7 cellular contexts compared by ENCODE assay signal in the genomic region with DNA sequence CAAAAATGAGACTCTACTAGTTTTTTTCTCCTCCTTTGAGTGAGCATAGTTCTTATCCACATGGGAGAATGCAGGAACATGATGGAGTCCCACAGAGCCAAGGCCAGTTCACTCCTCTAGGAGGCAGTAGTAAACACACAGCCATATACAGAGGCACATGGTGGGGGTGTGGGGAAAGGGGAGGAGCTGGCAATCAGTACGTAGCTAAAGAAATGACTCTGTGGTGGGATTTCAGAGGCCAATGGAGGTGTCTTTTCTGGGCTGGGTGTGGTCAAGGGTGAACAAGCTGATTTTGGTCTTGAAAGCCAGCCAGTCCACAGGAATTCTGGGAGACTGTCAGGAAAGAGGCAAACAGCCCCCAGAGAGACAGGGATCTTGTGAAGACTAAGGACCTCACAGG. TPM values are rescaled to one million over a fixed set of nuclear protein-coding genes. Genes with fewer than 3 reads are reported as not detected.
DNase-seq lines count a peak whose midpoint lies in the region; ATAC-seq, FAIRE-seq and TF ChIP-seq lines count a peak whose summit lies in the region.

No MANE protein-coding gene starts in this region.

- DNase-seq in HTR-8/SVneo (ENCODE audit: insufficient read length, low spot score) = peak; percentile 62
- peak; percentile 72 for DNase-seq in SK-N-SH
- DNase-seq in activated naive CD4-positive, alpha-beta T cell treated with anti-CD3 and anti-CD28 coated beads, Interleukin-2, amount 50 U/mL, for 72 hours (ENCODE audit: low spot score in 2 of 2) = peak; percentile 59 to 66
- peak; percentile 92 for DNase-seq in islet precursor cell
- peak; percentile 40 to 52 for DNase-seq in stimulated activated CD8-positive, alpha-beta memory T cell treated with anti-CD3 and anti-CD28 coated beads, Interleukin-7, amount 100 ng/mL, for 4 hours (ENCODE audit: low read depth in 2 of 2)

- peak; percentile 99 for ATAC-seq in activated naive CD4-positive, alpha-beta T cell treated with anti-CD3 and anti-CD28 coated beads, Interleukin-2, amount 50 U/mL, for 72 hours
- no peak for ATAC-seq in GM21515 (IDR thresholded peaks at IDR 0.05; ENCODE audit: unreplicated experiment)

- FAIRE-seq in HTR-8/SVneo (lab: Jason Lieb, UNC) = no peak

- H3K4me3 ChIP-seq in GM12875 (ENCODE audit: low read depth, low read length) (no peak overlapping the region), SK-N-SH (ENCODE audit: low read depth in 2 of 2, low read length in 1 of 2) (no peak overlapping the region)

- peak overlapping the region in 1 of 2 donors; percentile 33 for H3K27ac Mint-ChIP-seq in activated naive CD4-positive, alpha-beta T cell treated with anti-CD3 and anti-CD28 coated beads, Interleukin-2, amount 50 U/mL, for 72 hours

- TF ChIP-seq RAD21 in SK-N-SH (IDR thresholded peaks at IDR 0.05; ENCODE audit: low read length) = peak; percentile 31; the same call in 1 of the 2 replicates

- H3K36me3 ChIP-seq in SK-N-SH (replicated peaks in 1 of 2; ENCODE audit: control insufficient read depth in 1 of 2, insufficient read depth in 2 of 2, low read length in 1 of 2) = no peaks in the 10 kb centered on the region

- no peak for TF ChIP-seq EP300 in SK-N-SH (IDR thresholded peaks at IDR 0.05; ENCODE audit: borderline replicate concordance in 1 of 2, low read depth in 1 of 2, low read length in 1 of 2)

- H3F3A ChIP-seq in SK-N-SH (replicated peaks; ENCODE audit: insufficient read depth) = no peaks in the 10 kb centered on the region

- H3K79me2 ChIP-seq in SK-N-SH (ENCODE audit: insufficient read depth) = no peaks in the 10 kb centered on the region

- H3K36me3 Mint-ChIP-seq in activated naive CD4-positive, alpha-beta T cell treated with anti-CD3 and anti-CD28 coated beads, Interleukin-2, amount 50 U/mL, for 72 hours = no peaks in the 10 kb centered on the region

- no peak overlapping the region for H3K27ac ChIP-seq in SK-N-SH (ENCODE audit: low read depth in 2 of 2, low read length in 1 of 2)

- no peaks in the 10 kb centered on the region; a peak in 1 of 4 replicates for H3K4me1 ChIP-seq in SK-N-SH (ENCODE audit: control insufficient read depth in 1 of 2, insufficient read depth in 2 of 2, low read depth in 1 of 2, low read length in 1 of 2)

- no peaks in the 10 kb centered on the region for H3K9me2 ChIP-seq in SK-N-SH

- CTCF ChIA-PET in SK-N-SH (lab: Yijun Ruan, JAX) = interaction anchor here (0.7 to 1.7 kb wide), 13 partner anchors 10 to 429 kb away, joined by 3 to 6 read pairs (median 3); no protein-coding TSS in a partner anchor

- H4K20me1 ChIP-seq in SK-N-SH (ENCODE audit: insufficient read depth) = no peaks in the 10 kb centered on the region

- H3K9me3 Mint-ChIP-seq in activated naive CD4-positive, alpha-beta T cell treated with anti-CD3 and anti-CD28 coated beads, Interleukin-2, amount 50 U/mL, for 72 hours = no peaks in the 10 kb centered on the region

- H3K9me3 ChIP-seq in SK-N-SH = no peaks in the 10 kb centered on the region

- no peak overlapping the region for H3K4me2 ChIP-seq in SK-N-SH

- 27% methylated on average over 1 of the region's 1 CpG for WGBS in SK-N-SH (ENCODE audit: low lambda C conversion rate)

- H2AFZ ChIP-seq in SK-N-SH (ENCODE audit: low read depth) = peak overlapping the region; percentile 74; the same call in 1 of the 2 replicates

- TF ChIP-seq CTCF in GM12875 (IDR thresholded peaks at IDR 0.05; ENCODE audit: borderline replicate concordance, insufficient read depth, low read depth, low read length) (peak; percentile 68), SK-N-SH (IDR thresholded peaks at IDR 0.05) (peak; percentile 71)

- POLR2A ChIA-PET in SK-N-SH (lab: Yijun Ruan, JAX) = no interaction called here

- no peaks in the 10 kb centered on the region for H3K27me3 ChIP-seq in SK-N-SH (ENCODE audit: insufficient read depth)

- no peak overlapping the region for H3K9ac ChIP-seq in SK-N-SH

TF ChIP-seq in SK-N-SH, 30 proteins besides CTCF, POLR2A, EP300 and RAD21:
- no peak for TF ChIP-seq CHD2 (IDR thresholded peaks at IDR 0.05; ENCODE audit: low read length, partially characterized antibody)
- TF ChIP-seq MXI1 (IDR thresholded peaks at IDR 0.05; ENCODE audit: low read depth, low read length) = peak; percentile 66; the same call in 1 of the 2 replicates
- TF ChIP-seq RCOR1 (IDR thresholded peaks at IDR 0.05; ENCODE audit: low read length) = no peak
- TF ChIP-seq, protein P1, sequence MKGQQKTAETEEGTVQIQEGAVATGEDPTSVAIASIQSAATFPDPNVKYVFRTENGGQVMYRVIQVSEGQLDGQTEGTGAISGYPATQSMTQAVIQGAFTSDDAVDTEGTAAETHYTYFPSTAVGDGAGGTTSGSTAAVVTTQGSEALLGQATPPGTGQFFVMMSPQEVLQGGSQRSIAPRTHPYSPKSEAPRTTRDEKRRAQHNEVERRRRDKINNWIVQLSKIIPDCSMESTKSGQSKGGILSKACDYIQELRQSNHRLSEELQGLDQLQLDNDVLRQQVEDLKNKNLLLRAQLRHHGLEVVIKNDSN (IDR thresholded peaks at IDR 0.05; ENCODE audit: borderline replicate concordance, low read depth) = no peak
- TF ChIP-seq, protein P2, sequence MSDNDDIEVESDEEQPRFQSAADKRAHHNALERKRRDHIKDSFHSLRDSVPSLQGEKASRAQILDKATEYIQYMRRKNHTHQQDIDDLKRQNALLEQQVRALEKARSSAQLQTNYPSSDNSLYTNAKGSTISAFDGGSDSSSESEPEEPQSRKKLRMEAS (IDR thresholded peaks at IDR 0.05; ENCODE audit: low read depth) = peak; percentile 90

RNA-seq across cellular contexts. Expression of a gene that starts 6.6 kb away (rescaled TPM):
- 293 and 352 TPM in 2 replicates for polyA plus RNA-seq in SK-N-SH (2012; rRNA removed)
- 463 and 510 TPM in 2 replicates for polyA plus RNA-seq in SK-N-SH (2012; cell fraction: cytosol; rRNA removed)
- polyA plus RNA-seq in SK-N-SH (2012; cell fraction: nucleus; rRNA removed) = 125 and 166 TPM in 2 replicates
- total RNA-seq in activated naive CD4-positive, alpha-beta T cell treated with anti-CD3 and anti-CD28 coated beads, Interleukin-2, amount 50 U/mL, for 72 hours = 100 to 1,000 TPM; 133 to 188 TPM
